Comparison of ENCODE assay signal across 9 cellular contexts in genomic region chr18:26863122-26863879, GRCh38. TPM values are rescaled to one million over a fixed set of nuclear protein-coding genes. Genes with fewer than 3 reads are reported as not detected.
DNase-seq lines count a peak whose midpoint lies in the region; ATAC-seq, FAIRE-seq and TF ChIP-seq lines count a peak whose summit lies in the region.
"Had no signal": no experiment of that assay in that cellular context is flagged by ENCODE, and none has a peak within 500 bp of the region (broad histone marks: within the 10 kb centered on the region; RNA-seq: fewer than 3 reads in every experiment).

No MANE protein-coding gene starts in this region.

- H3K4me1 Mint-ChIP-seq in activated T-helper 1 cell treated with anti-CD3 and anti-CD28 coated beads, Interleukin-12 subunit alpha, Interleukin-12 subunit beta, Interleukin-2, Interleukin-4 antibody, amounts not matched to agents 30 ng/mL and 10 ng/mL and 1 ng/mL, durations not matched to agents 14 hours and 24 hours and 36 hours (ENCODE audit: low read depth): no peaks in the 10 kb centered on the region

- H3K4me3 Mint-ChIP-seq in activated T-helper 1 cell treated with anti-CD3 and anti-CD28 coated beads, Interleukin-12 subunit alpha, Interleukin-12 subunit beta, Interleukin-2, Interleukin-4 antibody, amounts not matched to agents 30 ng/mL and 10 ng/mL and 1 ng/mL, durations not matched to agents 14 hours and 24 hours and 36 hours: no peak overlapping the region

- H3K9ac ChIP-seq in kidney (ENCODE audit: low read length in 2 of 2): peak overlapping the region in 1 of 2 donors; percentile 38

- peak; percentile 9 for DNase-seq in M059J (ENCODE audit: low read depth)
- peak; percentile 58 for DNase-seq in astrocyte of the hippocampus (ENCODE audit: low read depth, low spot score)
- peak; percentile 91 for DNase-seq in kidney
- peak; percentile 73 for DNase-seq in testis
- no peak for DNase-seq in activated T-helper 1 cell treated with anti-CD3 and anti-CD28 coated beads, Interleukin-12 subunit alpha, Interleukin-12 subunit beta, Interleukin-2, Interleukin-4 antibody, amounts not matched to agents 30 ng/mL and 10 ng/mL and 1 ng/mL, durations not matched to agents 14 hours and 24 hours and 36 hours (ENCODE audit: low spot score)
- no peak for DNase-seq in GM10266 (ENCODE audit: extremely low spot score)
- DNase-seq in NOMO-1 treated with dmso at 0.1 percent for 144 hours (lab: John Stamatoyannopoulos, UW; ENCODE audit: unreplicated experiment): no peak
- DNase-seq: cortex of kidney had no signal

- no peak for FAIRE-seq in kidney (lab: Jason Lieb, UNC)

- TF ChIP-seq POLR2A in testis (IDR thresholded peaks at IDR 0.05): no peak

- TF ChIP-seq CTCF in kidney (IDR thresholded peaks at IDR 0.05; ENCODE audit: borderline replicate concordance, extremely low read depth, insufficient read depth): no peak
- TF ChIP-seq CTCF in testis (IDR thresholded peaks at IDR 0.05): no peak
- no peak for TF ChIP-seq CTCF in GM10266 (IDR thresholded peaks at IDR 0.05; ENCODE audit: control insufficient read depth, insufficient read depth, low read depth, missing control alignments)

- H3K4me1 ChIP-seq in kidney (ENCODE audit: control insufficient read depth in 1 of 2, insufficient read depth in 1 of 2, low read depth in 1 of 2, low read length in 2 of 2) (no peaks in the 10 kb centered on the region), testis (peaks cover 5% of the 10 kb centered on the region)

- H3K4me3 ChIP-seq in kidney (ENCODE audit: low read length in 2 of 2): peak overlapping the region; percentile 26 to 55
- peak overlapping the region; percentile 32 to 59 for H3K4me3 ChIP-seq in testis

- WGBS in testis, 2 donors: 1 to 18% methylated on average over 7 to 38 of the region's 40 CpGs

- H3K27ac Mint-ChIP-seq in activated T-helper 1 cell treated with anti-CD3 and anti-CD28 coated beads, Interleukin-12 subunit alpha, Interleukin-12 subunit beta, Interleukin-2, Interleukin-4 antibody, amounts not matched to agents 30 ng/mL and 10 ng/mL and 1 ng/mL, durations not matched to agents 14 hours and 24 hours and 36 hours: no peak overlapping the region

- H3K9me3 ChIP-seq in kidney (ENCODE audit: control insufficient read depth in 1 of 2, low read length in 2 of 2) (no peaks in the 10 kb centered on the region), testis (no peaks in the 10 kb centered on the region)

- H3K27ac ChIP-seq in kidney (ENCODE audit: low read depth in 2 of 2, low read length in 2 of 2): no peak overlapping the region
- H3K27ac ChIP-seq in testis: no peak overlapping the region

- H3K27me3 Mint-ChIP-seq in activated T-helper 1 cell treated with anti-CD3 and anti-CD28 coated beads, Interleukin-12 subunit alpha, Interleukin-12 subunit beta, Interleukin-2, Interleukin-4 antibody, amounts not matched to agents 30 ng/mL and 10 ng/mL and 1 ng/mL, durations not matched to agents 14 hours and 24 hours and 36 hours (ENCODE audit: insufficient read depth): peaks cover 11% of the 10 kb centered on the region

- H3K27me3 ChIP-seq in testis: no peaks in the 10 kb centered on the region

- H3K36me3 ChIP-seq in kidney (ENCODE audit: control insufficient read depth in 1 of 2, insufficient read depth in 2 of 2, low read length in 2 of 2) (no peaks in the 10 kb centered on the region), testis (ENCODE audit: low read depth, missing control alignments) (no peaks in the 10 kb centered on the region)

- no peak for ATAC-seq in HG03175 (IDR thresholded peaks at IDR 0.05; ENCODE audit: unreplicated experiment)

- intact Hi-C loops in kidney (cut with DNase I): no loop called here
- intact Hi-C loops in testis (cut with DNase I; ENCODE audit: low total_unique reads): no loop called here
- intact Hi-C loops in activated T-helper 1 cell treated with anti-CD3 and anti-CD28 coated beads, Interleukin-12 subunit alpha, Interleukin-12 subunit beta, Interleukin-2, Interleukin-4 antibody, amounts not matched to agents 30 ng/mL and 10 ng/mL and 1 ng/mL, durations not matched to agents 14 hours and 24 hours and 36 hours (cut with micrococcal nuclease): no loop called here

- H3K36me3 Mint-ChIP-seq in activated T-helper 1 cell treated with anti-CD3 and anti-CD28 coated beads, Interleukin-12 subunit alpha, Interleukin-12 subunit beta, Interleukin-2, Interleukin-4 antibody, amounts not matched to agents 30 ng/mL and 10 ng/mL and 1 ng/mL, durations not matched to agents 14 hours and 24 hours and 36 hours (ENCODE audit: low read depth): no peaks in the 10 kb centered on the region

- H3K9me3 Mint-ChIP-seq in activated T-helper 1 cell treated with anti-CD3 and anti-CD28 coated beads, Interleukin-12 subunit alpha, Interleukin-12 subunit beta, Interleukin-2, Interleukin-4 antibody, amounts not matched to agents 30 ng/mL and 10 ng/mL and 1 ng/mL, durations not matched to agents 14 hours and 24 hours and 36 hours: no peaks in the 10 kb centered on the region

RNA-seq across cellular contexts. Expression of gene AQP4, which starts 2.2 kb away (rescaled TPM):
- total RNA-seq in M059J (2014; rRNA removed; shearing (Covaris generic)): not detected in 2 replicates
- total RNA-seq in kidney (11.6 TPM), testis (1 to 10 TPM; 1.4 to 2.4 TPM)
- polyA plus RNA-seq in kidney (ENCODE audit: insufficient read depth, low read depth, low replicate concordance) (1.1 TPM), testis (ENCODE audit: insufficient read depth, low read depth, low replicate concordance) (8.2 TPM)
- not detected in 2 replicates for total RNA-seq in activated T-helper 1 cell treated with anti-CD3 and anti-CD28 coated beads, Interleukin-12 subunit alpha, Interleukin-12 subunit beta, Interleukin-2, Interleukin-4 antibody, amounts not matched to agents 30 ng/mL and 10 ng/mL and 1 ng/mL, durations not matched to agents 14 hours and 24 hours and 36 hours

Comparison
In these comparisons a context has a peak if more than half of its experiments do, and no peak if none do; other contexts are left out.
1. DNase-seq: peak in M059J (single experiment), astrocyte of the hippocampus (single experiment), kidney (single experiment) and testis (single experiment); none in activated T-helper 1 cell treated with anti-CD3 and anti-CD28 coated beads, Interleukin-12 subunit alpha, Interleukin-12 subunit beta, Interleukin-2, Interleukin-4 antibody, amounts not matched to agents 30 ng/mL and 10 ng/mL and 1 ng/mL, durations not matched to agents 14 hours and 24 hours and 36 hours (single experiment), GM10266 (single experiment) and NOMO-1 treated with dmso at 0.1 percent for 144 hours (single experiment).